In genomic region chr1:162721471-162721870, GRCh38 we compare ENCODE assay signal across 35 cellular contexts.
"Had no signal": no experiment of that assay in that cellular context is flagged by ENCODE, and none has a peak within 500 bp of the region (broad histone marks: within the 10 kb centered on the region; RNA-seq: fewer than 3 reads in every experiment).

No MANE protein-coding gene starts in this region.

- H3K27me3 ChIP-seq: adrenal gland, breast epithelium, cardiac muscle cell, dorsolateral prefrontal cortex had no signal

- H3K36me3 ChIP-seq: adrenal gland, breast epithelium, cardiac muscle cell had no signal

- DNase-seq: activated CD4-positive, alpha-beta memory T cell treated with anti-CD3 and anti-CD28 coated beads for 36 hours; activated CD4-positive, alpha-beta T cell treated with anti-CD3 and anti-CD28 coated beads for 36 hours; activated CD4-positive, alpha-beta T cell treated with anti-CD3 and anti-CD28 coated beads, Interleukin-2, amount 10 ng/mL, durations not matched to agents 24 days and 14 days; activated CD4-positive, CD25-positive, alpha-beta regulatory T cell; activated CD4-positive, CD25-positive, alpha-beta regulatory T cell treated with anti-CD3 and anti-CD28 coated beads, Interleukin-2, amount 50 U/mL, for 72 hours; activated CD8-positive, alpha-beta memory T cell treated with anti-CD3 and anti-CD28 coated beads, Interleukin-2, amount 10 ng/mL, durations not matched to agents 7 days and 5 days; activated CD8-positive, alpha-beta memory T cell treated with anti-CD3 and anti-CD28 coated beads, Interleukin-2, amount 50 U/mL, for 4 hours; activated CD8-positive, alpha-beta T cell treated with anti-CD3 and anti-CD28 coated beads, Interleukin-2, amount 10 ng/mL, durations not matched to agents 7 days and 5 days; activated effector memory CD4-positive, alpha-beta T cell treated with anti-CD3 and anti-CD28 coated beads, Interleukin-2, amount 50 U/mL, for 16 hours; activated naive CD4-positive, alpha-beta T cell treated with anti-CD3 and anti-CD28 coated beads for 36 hours; activated naive CD8-positive, alpha-beta T cell treated with anti-CD3 and anti-CD28 coated beads for 36 hours; activated naive CD8-positive, alpha-beta T cell treated with anti-CD3 and anti-CD28 coated beads, Interleukin-2, amount 50 U/mL, for 24 hours; activated T-cell treated with anti-CD3 and anti-CD28 coated beads, Interleukin-2, amount 50 U/mL, for 1 hour; activated T-cell treated with anti-CD3 and anti-CD28 coated beads, Interleukin-2, amount 50 U/mL, for 48 hours; adrenal gland; amygdala; central memory CD4-positive, alpha-beta T cell; effector memory CD4-positive, alpha-beta T cell; endodermal cell; foreskin fibroblast; head of caudate nucleus; T-helper 1 cell; T-helper 17 cell; T1000 had no signal

- H3K4me1 Mint-ChIP-seq: activated CD4-positive, alpha-beta T cell treated with anti-CD3 and anti-CD28 coated beads, Interleukin-2, amount 10 ng/mL, durations not matched to agents 24 days and 14 days; activated naive CD4-positive, alpha-beta T cell treated with anti-CD3 and anti-CD28 coated beads, Interleukin-2, amount 50 U/mL, for 24 hours; activated naive CD8-positive, alpha-beta T cell treated with anti-CD3 and anti-CD28 coated beads, Interleukin-2, amount 50 U/mL, for 24 hours; brain; endodermal cell had no signal

- H3K27ac Mint-ChIP-seq: activated CD4-positive, alpha-beta memory T cell treated with anti-CD3 and anti-CD28 coated beads for 36 hours; activated CD4-positive, alpha-beta T cell treated with anti-CD3 and anti-CD28 coated beads for 36 hours; activated CD4-positive, alpha-beta T cell treated with anti-CD3 and anti-CD28 coated beads, Interleukin-2, amount 10 ng/mL, durations not matched to agents 24 days and 14 days; activated CD8-positive, alpha-beta memory T cell treated with anti-CD3 and anti-CD28 coated beads, Interleukin-2, amount 10 ng/mL, durations not matched to agents 7 days and 5 days; activated CD8-positive, alpha-beta T cell treated with anti-CD3 and anti-CD28 coated beads, Interleukin-2, amount 10 ng/mL, durations not matched to agents 7 days and 5 days; activated naive CD4-positive, alpha-beta T cell treated with anti-CD3 and anti-CD28 coated beads for 36 hours; activated naive CD4-positive, alpha-beta T cell treated with anti-CD3 and anti-CD28 coated beads, Interleukin-2, amount 50 U/mL, for 24 hours; activated naive CD8-positive, alpha-beta T cell treated with anti-CD3 and anti-CD28 coated beads for 36 hours; activated naive CD8-positive, alpha-beta T cell treated with anti-CD3 and anti-CD28 coated beads, Interleukin-2, amount 50 U/mL, for 24 hours; activated T-helper 1 cell treated with anti-CD3 and anti-CD28 coated beads, Interleukin-12 subunit alpha, Interleukin-12 subunit beta, Interleukin-2, Interleukin-4 antibody, amounts not matched to agents 30 ng/mL and 10 ng/mL and 1 ng/mL, durations not matched to agents 14 hours and 24 hours and 36 hours; activated T-helper 2 cell treated with anti-CD3 and anti-CD28 coated beads, Interferon-gamma antibody, Interleukin-2, Interleukin-4, amounts not matched to agents 10 μg/mL and 5 μg/mL and 100 μg/mL, durations not matched to agents 14 hours and 24 hours and 36 hours; dendritic cell treated with granulocyte-macrophage colony-stimulating factor and Interleukin-4, amounts not matched to agents 40 ng/mL and 50 ng/mL, for 4 days; endodermal cell; T-helper 17 cell; T-helper 2 cell treated with Interferon-gamma antibody and Interleukin-4, amounts not matched to agents 5 μg/mL and 100 μg/mL, for 36 hours had no signal

- H3K36me3 Mint-ChIP-seq: activated CD4-positive, alpha-beta memory T cell treated with anti-CD3 and anti-CD28 coated beads for 36 hours; activated CD8-positive, alpha-beta memory T cell treated with anti-CD3 and anti-CD28 coated beads, Interleukin-2, amount 10 ng/mL, durations not matched to agents 7 days and 5 days; activated naive CD4-positive, alpha-beta T cell treated with anti-CD3 and anti-CD28 coated beads, Interleukin-2, amount 50 U/mL, for 24 hours; activated naive CD8-positive, alpha-beta T cell treated with anti-CD3 and anti-CD28 coated beads for 36 hours; brain had no signal

- H3K4me1 ChIP-seq: breast epithelium had no signal

- H3K4me3 ChIP-seq: adrenal gland, breast epithelium, cardiac muscle cell, coronary artery, dorsolateral prefrontal cortex had no signal

- H3K4me3 Mint-ChIP-seq: activated CD4-positive, alpha-beta memory T cell treated with anti-CD3 and anti-CD28 coated beads for 36 hours; activated CD4-positive, alpha-beta T cell treated with anti-CD3 and anti-CD28 coated beads for 36 hours; activated CD4-positive, alpha-beta T cell treated with anti-CD3 and anti-CD28 coated beads, Interleukin-2, amount 10 ng/mL, durations not matched to agents 24 days and 14 days; activated CD8-positive, alpha-beta memory T cell treated with anti-CD3 and anti-CD28 coated beads, Interleukin-2, amount 10 ng/mL, durations not matched to agents 7 days and 5 days; activated CD8-positive, alpha-beta T cell treated with anti-CD3 and anti-CD28 coated beads, Interleukin-2, amount 10 ng/mL, durations not matched to agents 7 days and 5 days; activated naive CD4-positive, alpha-beta T cell treated with anti-CD3 and anti-CD28 coated beads for 36 hours; activated naive CD4-positive, alpha-beta T cell treated with anti-CD3 and anti-CD28 coated beads, Interleukin-2, amount 50 U/mL, for 24 hours; activated naive CD8-positive, alpha-beta T cell treated with anti-CD3 and anti-CD28 coated beads for 36 hours; activated naive CD8-positive, alpha-beta T cell treated with anti-CD3 and anti-CD28 coated beads, Interleukin-2, amount 50 U/mL, for 24 hours; activated T-helper 1 cell treated with anti-CD3 and anti-CD28 coated beads, Interleukin-12 subunit alpha, Interleukin-12 subunit beta, Interleukin-2, Interleukin-4 antibody, amounts not matched to agents 30 ng/mL and 10 ng/mL and 1 ng/mL, durations not matched to agents 14 hours and 24 hours and 36 hours; brain; dendritic cell treated with granulocyte-macrophage colony-stimulating factor and Interleukin-4, amounts not matched to agents 40 ng/mL and 50 ng/mL, for 4 days; endodermal cell; T-helper 17 cell; T-helper 2 cell treated with Interferon-gamma antibody and Interleukin-4, amounts not matched to agents 5 μg/mL and 100 μg/mL, for 36 hours had no signal

- H3K27ac ChIP-seq: adrenal gland, breast epithelium, cardiac muscle cell, coronary artery, dorsolateral prefrontal cortex had no signal

- H3K9me3 Mint-ChIP-seq: activated CD4-positive, alpha-beta memory T cell treated with anti-CD3 and anti-CD28 coated beads for 36 hours; activated CD4-positive, alpha-beta T cell treated with anti-CD3 and anti-CD28 coated beads, Interleukin-2, amount 10 ng/mL, durations not matched to agents 24 days and 14 days; activated naive CD4-positive, alpha-beta T cell treated with anti-CD3 and anti-CD28 coated beads for 36 hours; activated naive CD4-positive, alpha-beta T cell treated with anti-CD3 and anti-CD28 coated beads, Interleukin-2, amount 50 U/mL, for 24 hours; activated naive CD8-positive, alpha-beta T cell treated with anti-CD3 and anti-CD28 coated beads for 36 hours; activated naive CD8-positive, alpha-beta T cell treated with anti-CD3 and anti-CD28 coated beads, Interleukin-2, amount 50 U/mL, for 24 hours; activated T-helper 1 cell treated with anti-CD3 and anti-CD28 coated beads, Interleukin-12 subunit alpha, Interleukin-12 subunit beta, Interleukin-2, Interleukin-4 antibody, amounts not matched to agents 30 ng/mL and 10 ng/mL and 1 ng/mL, durations not matched to agents 14 hours and 24 hours and 36 hours; activated T-helper 2 cell treated with anti-CD3 and anti-CD28 coated beads, Interferon-gamma antibody, Interleukin-2, Interleukin-4, amounts not matched to agents 10 μg/mL and 5 μg/mL and 100 μg/mL, durations not matched to agents 14 hours and 24 hours and 36 hours; brain; dendritic cell treated with granulocyte-macrophage colony-stimulating factor and Interleukin-4, amounts not matched to agents 40 ng/mL and 50 ng/mL, for 4 days; endodermal cell; T-helper 2 cell treated with Interferon-gamma antibody and Interleukin-4, amounts not matched to agents 5 μg/mL and 100 μg/mL, for 36 hours had no signal

- ATAC-seq: activated CD4-positive, alpha-beta T cell treated with anti-CD3 and anti-CD28 coated beads for 36 hours; activated CD8-positive, alpha-beta memory T cell treated with anti-CD3 and anti-CD28 coated beads, Interleukin-2, amount 10 ng/mL, durations not matched to agents 7 days and 5 days; activated CD8-positive, alpha-beta T cell treated with anti-CD3 and anti-CD28 coated beads, Interleukin-2, amount 10 ng/mL, durations not matched to agents 7 days and 5 days; activated naive CD8-positive, alpha-beta T cell treated with anti-CD3 and anti-CD28 coated beads, Interleukin-2, amount 50 U/mL, for 24 hours; esophagus mucosa; T-helper 17 cell had no signal

- H3K9me3 ChIP-seq: adrenal gland, breast epithelium had no signal

- H3K27me3 Mint-ChIP-seq: activated CD4-positive, alpha-beta memory T cell treated with anti-CD3 and anti-CD28 coated beads for 36 hours had no signal
